In the genomic region with DNA sequence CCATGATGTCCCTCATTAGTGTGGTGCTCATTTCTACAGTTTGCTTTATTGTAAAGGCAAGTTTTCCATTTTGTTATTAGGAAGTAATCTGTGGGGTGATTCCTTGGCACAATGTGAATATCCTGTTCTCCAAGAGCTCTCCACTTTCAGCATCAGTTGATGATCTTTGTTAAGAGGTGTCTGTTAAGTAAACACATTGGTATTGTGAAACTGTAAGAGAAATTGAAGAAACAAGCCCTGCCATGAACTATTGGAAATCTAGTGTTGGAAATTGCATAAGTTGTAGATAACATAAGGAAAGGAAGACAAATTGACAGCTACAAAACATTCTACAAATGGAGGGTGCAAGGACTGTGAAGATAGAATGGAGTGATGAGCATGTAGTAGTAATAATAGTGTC, we compare ENCODE assay signal across 33 cellular contexts. TPM values are rescaled to one million over a fixed set of nuclear protein-coding genes. Genes with fewer than 3 reads are reported as not detected.
"Had no signal": no experiment of that assay in that cellular context is flagged by ENCODE, and none has a peak within 500 bp of the region (broad histone marks: within the 10 kb centered on the region; RNA-seq: fewer than 3 reads in every experiment).

No MANE protein-coding gene starts in this region.

- H3K36me3 ChIP-seq: ovary had no signal

- H3K4me3 ChIP-seq: lung, ovary, prostate gland, smooth muscle cell, suprapubic skin, tibial nerve had no signal

- H3K27me3 Mint-ChIP-seq: activated CD4-positive, alpha-beta memory T cell treated with anti-CD3 and anti-CD28 coated beads, Interleukin-2, amount 10 ng/mL, durations not matched to agents 7 days and 5 days; activated CD4-positive, alpha-beta T cell treated with anti-CD3 and anti-CD28 coated beads, Interleukin-2, amount 10 ng/mL, durations not matched to agents 24 days and 14 days; activated T-cell treated with anti-CD3 and anti-CD28 coated beads, Interleukin-2, amount 50 U/mL, for 24 hours; effector memory CD8-positive, alpha-beta T cell had no signal

- H3K9me3 ChIP-seq: ovary, prostate gland, SK-N-SH, suprapubic skin, tibial nerve had no signal

- H3K4me2 ChIP-seq: SK-N-SH, smooth muscle cell had no signal

- H3K4me3 Mint-ChIP-seq: activated CD4-positive, alpha-beta memory T cell treated with anti-CD3 and anti-CD28 coated beads, Interleukin-2, amount 10 ng/mL, durations not matched to agents 7 days and 5 days; activated CD4-positive, alpha-beta T cell treated with anti-CD3 and anti-CD28 coated beads, Interleukin-2, amount 10 ng/mL, durations not matched to agents 24 days and 14 days; activated T-cell treated with anti-CD3 and anti-CD28 coated beads, Interleukin-2, amount 50 U/mL, for 24 hours; effector memory CD8-positive, alpha-beta T cell; immature natural killer cell; nephron; T-helper 1 cell treated with Interleukin-12 subunit alpha and Interleukin-12 subunit beta and Interleukin-4 antibody, amounts not matched to agents 30 μg/mL and 1 μg/mL, for 36 hours had no signal

- DNase-seq: activated CD4-positive, alpha-beta memory T cell treated with anti-CD3 and anti-CD28 coated beads, Interleukin-2, amount 10 ng/mL, durations not matched to agents 7 days and 5 days; activated CD4-positive, alpha-beta T cell treated with anti-CD3 and anti-CD28 coated beads, Interleukin-2, amount 10 ng/mL, durations not matched to agents 24 days and 14 days; activated CD4-positive, CD25-positive, alpha-beta regulatory T cell treated with anti-CD3 and anti-CD28 coated beads, Interleukin-2, amount 50 U/mL, for 72 hours; activated CD8-positive, alpha-beta memory T cell treated with anti-CD3 and anti-CD28 coated beads, Interleukin-2, amount 50 U/mL, for 48 hours; activated gamma-delta T cell treated with Interleukin-2 at 50 U/mL for 16 hours; activated T-cell treated with anti-CD3 and anti-CD28 coated beads, Interleukin-2, amount 50 U/mL, for 24 hours; anterior cingulate cortex; cerebellar nuclear complex; cortex of kidney; effector memory CD8-positive, alpha-beta T cell; erythroblast; foreskin fibroblast; head of caudate nucleus; hypothalamus; immature natural killer cell; ovary; SK-N-SH; stimulated activated CD4-positive, alpha-beta T cell treated with anti-CD3 and anti-CD28 coated beads, Interleukin-1b, Interleukin-23, amount 100 ng/mL, for 48 hours; stimulated activated CD4-positive, alpha-beta T cell treated with anti-CD3 and anti-CD28 coated beads, Interleukin-4, amount 100 ng/mL, for 4 hours; stimulated activated CD8-positive, alpha-beta memory T cell treated with anti-CD3 and anti-CD28 coated beads, Interleukin-4, amount 100 ng/mL, for 48 hours; stimulated activated naive CD4-positive, alpha-beta T cell; SW 1271; T-helper 9 cell; WERI-Rb-1 had no signal

- H3K9me3 Mint-ChIP-seq: activated CD4-positive, alpha-beta memory T cell treated with anti-CD3 and anti-CD28 coated beads, Interleukin-2, amount 10 ng/mL, durations not matched to agents 7 days and 5 days; activated CD4-positive, alpha-beta T cell treated with anti-CD3 and anti-CD28 coated beads, Interleukin-2, amount 10 ng/mL, durations not matched to agents 24 days and 14 days; activated naive CD4-positive, alpha-beta T cell treated with anti-CD3 and anti-CD28 coated beads, Interleukin-2, amount 50 U/mL, for 72 hours; activated T-cell treated with anti-CD3 and anti-CD28 coated beads, Interleukin-2, amount 50 U/mL, for 24 hours; effector memory CD8-positive, alpha-beta T cell; immature natural killer cell; nephron; T-helper 1 cell treated with Interleukin-12 subunit alpha and Interleukin-12 subunit beta and Interleukin-4 antibody, amounts not matched to agents 30 μg/mL and 1 μg/mL, for 36 hours had no signal

- H3K27ac ChIP-seq: ovary, prostate gland, suprapubic skin, tibial nerve, WERI-Rb-1 had no signal

- H3K4me1 Mint-ChIP-seq: activated CD4-positive, alpha-beta memory T cell treated with anti-CD3 and anti-CD28 coated beads, Interleukin-2, amount 10 ng/mL, durations not matched to agents 7 days and 5 days; activated CD4-positive, alpha-beta T cell treated with anti-CD3 and anti-CD28 coated beads, Interleukin-2, amount 10 ng/mL, durations not matched to agents 24 days and 14 days; nephron had no signal

- H3K4me1 ChIP-seq: prostate gland, suprapubic skin, tibial nerve had no signal

- H3K27ac Mint-ChIP-seq: activated CD4-positive, alpha-beta memory T cell treated with anti-CD3 and anti-CD28 coated beads, Interleukin-2, amount 10 ng/mL, durations not matched to agents 7 days and 5 days; activated CD4-positive, alpha-beta T cell treated with anti-CD3 and anti-CD28 coated beads, Interleukin-2, amount 10 ng/mL, durations not matched to agents 24 days and 14 days; activated T-cell treated with anti-CD3 and anti-CD28 coated beads, Interleukin-2, amount 50 U/mL, for 24 hours; nephron; T-helper 1 cell treated with Interleukin-12 subunit alpha and Interleukin-12 subunit beta and Interleukin-4 antibody, amounts not matched to agents 30 μg/mL and 1 μg/mL, for 36 hours had no signal

- H3K9me2 ChIP-seq: SK-N-SH had no signal

- ATAC-seq: activated naive CD4-positive, alpha-beta T cell treated with anti-CD3 and anti-CD28 coated beads, Interleukin-2, amount 50 U/mL, for 72 hours; effector memory CD8-positive, alpha-beta T cell had no signal

- H3K27me3 ChIP-seq: ovary, suprapubic skin, tibial nerve had no signal

RNA-seq across cellular contexts. Expression of gene PCDH12, which starts 28.1 kb away (rescaled TPM):
- total RNA-seq: kidney epithelial cell, smooth muscle cell had no signal
